In the genomic region with DNA sequence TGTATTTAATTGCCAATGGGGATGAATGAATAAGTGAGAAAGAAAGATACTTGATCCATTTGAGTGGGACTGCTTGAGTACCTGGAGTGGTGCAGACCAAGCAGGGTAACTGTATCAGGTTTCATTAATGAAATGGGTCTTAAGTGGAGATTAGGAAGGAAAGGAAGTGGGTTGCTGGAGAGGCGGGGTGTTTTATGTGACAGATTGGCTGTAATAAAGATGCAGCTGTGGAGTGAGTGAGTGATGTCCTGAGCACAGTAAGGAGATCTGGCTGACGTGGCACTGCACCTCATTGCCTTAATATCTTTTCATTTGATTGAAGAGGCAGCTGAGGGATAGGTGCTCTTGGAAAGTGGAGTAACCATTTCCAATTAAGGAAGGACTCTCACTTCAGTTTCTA, we compare ENCODE assay signal across 27 cellular contexts.
DNase-seq lines count a peak whose midpoint lies in the region; ATAC-seq and TF ChIP-seq lines count a peak whose summit lies in the region.
"Had no signal": no experiment of that assay in that cellular context is flagged by ENCODE, and none has a peak within 500 bp of the region (broad histone marks: within the 10 kb centered on the region; RNA-seq: fewer than 3 reads in every experiment).

No MANE protein-coding gene starts in this region.

- no peak overlapping the region for H3K56ac ChIP-seq in mesendoderm (ENCODE audit: low read length)

- TF ChIP-seq CTCF in GM13977 (IDR thresholded peaks at IDR 0.05; ENCODE audit: extremely low read depth, insufficient read depth, missing control alignments): no peak

- no peak overlapping the region for H3K27ac ChIP-seq in mesendoderm (ENCODE audit: low read depth, low read length)
- H3K27ac ChIP-seq: 22Rv1, breast epithelium, epithelial cell of prostate had no signal

- no peaks in the 10 kb centered on the region for H3K79me2 ChIP-seq in mesendoderm (ENCODE audit: control insufficient read depth, insufficient read depth, low read length)

- no peak for ATAC-seq in GM19463 (IDR thresholded peaks at IDR 0.05; ENCODE audit: unreplicated experiment)
- ATAC-seq: CD8-positive, alpha-beta T cell; Right ventricle myocardium inferior had no signal

- no peaks in the 10 kb centered on the region for H3K4me1 ChIP-seq in mesendoderm (ENCODE audit: control insufficient read depth, low read depth, low read length)

- H3K23ac ChIP-seq in mesendoderm (ENCODE audit: low read length): no peak overlapping the region

- no CpG with 5 or more reads among the region's 2 CpGs for WGBS in mesendoderm (ENCODE audit: extremely low coverage, insufficient coverage, low lambda C conversion rate)

- H3K4ac ChIP-seq in mesendoderm (ENCODE audit: low read depth, low read length): no peak overlapping the region

- no peak overlapping the region for H4K8ac ChIP-seq in mesendoderm (ENCODE audit: low read depth, low read length)

- H3K9ac ChIP-seq in mesendoderm (ENCODE audit: low read length): no peak overlapping the region

- no peak overlapping the region for H3K4me3 ChIP-seq in mesendoderm (ENCODE audit: low read length)
- H3K4me3 ChIP-seq: breast epithelium, smooth muscle cell had no signal

- H2BK15ac ChIP-seq in mesendoderm (replicated peaks; ENCODE audit: low read depth): no peak overlapping the region

- no peaks in the 10 kb centered on the region for H3K79me1 ChIP-seq in mesendoderm (ENCODE audit: low read length)

- H3K27me3 ChIP-seq in mesendoderm (ENCODE audit: insufficient read depth, low read length, poor library complexity): no peaks in the 10 kb centered on the region
- H3K27me3 ChIP-seq: breast epithelium had no signal

- H3K36me3 ChIP-seq in mesendoderm (ENCODE audit: control insufficient read depth, insufficient read depth, low read length): no peaks in the 10 kb centered on the region
- H3K36me3 ChIP-seq: breast epithelium had no signal

- H3K18ac ChIP-seq in mesendoderm (ENCODE audit: low read length): no peak overlapping the region

- no peak overlapping the region for H3K4me2 ChIP-seq in mesendoderm (ENCODE audit: low read length)
- H3K4me2 ChIP-seq: smooth muscle cell had no signal

- in situ Hi-C loops in GM13977 (cut with MboI; ENCODE audit: low pct_unique_long_range_greater_than_20kb, low sequenced_read_pairs, unreplicated experiment): no loop called here

- no peak overlapping the region for H2BK5ac ChIP-seq in mesendoderm (ENCODE audit: low read length)

- no peak overlapping the region for H2AK5ac ChIP-seq in mesendoderm (ENCODE audit: low read length)

- H2BK120ac ChIP-seq in mesendoderm (ENCODE audit: low read depth, low read length): no peak overlapping the region

- no peak overlapping the region for H4K5ac ChIP-seq in mesendoderm (ENCODE audit: low read length)

- DNase-seq in NCI-H1105 treated with DMSO at 0.1 percent for 48 hours (lab: John Stamatoyannopoulos, UW) (peak; percentile 63), NCI-H1105 (lab: John Stamatoyannopoulos, UW) (no peak), DMS79 treated with DMSO at 0.1 percent for 48 hours (lab: John Stamatoyannopoulos, UW) (peak; percentile 20), NCI-H524 treated with DMSO at 0.1 percent for 48 hours (lab: John Stamatoyannopoulos, UW) (peak; percentile 97), mesendoderm (peak; percentile 9), LoVo (ENCODE audit: low spot score) (no peak), GM13977 (ENCODE audit: low spot score) (no peak)
- DNase-seq: activated CD4-positive, alpha-beta T cell treated with anti-CD3 and anti-CD28 coated beads, Interleukin-2, amount 50 U/mL, for 1 hour; activated naive CD4-positive, alpha-beta T cell treated with anti-CD3 and anti-CD28 coated beads, Interleukin-2, amount 50 U/mL, for 16 hours; amygdala; CD8-positive, alpha-beta T cell; effector CD4-positive, alpha-beta T cell; head of caudate nucleus; KG1; mesenchymal stem cell; MV-4-11; NCI-H2081 treated with DMSO at 0.1 percent for 48 hours; NCI-H526 treated with DMSO at 0.1 percent for 48 hours; occipital lobe; stimulated activated CD4-positive, alpha-beta T cell treated with anti-CD3 and anti-CD28 coated beads, Interleukin-2, amount 100 ng/mL, for 24 hours; substantia nigra had no signal

Comparison
In these comparisons a context has a peak if more than half of its experiments do, and no peak if none do; other contexts are left out.
1. DNase-seq: peak in NCI-H1105 treated with DMSO at 0.1 percent for 48 hours (single experiment), DMS79 treated with DMSO at 0.1 percent for 48 hours (single experiment), NCI-H524 treated with DMSO at 0.1 percent for 48 hours (single experiment) and mesendoderm (single experiment); none in NCI-H1105 (single experiment), LoVo (single experiment) and GM13977 (single experiment).